ENCODE assay signal across 8 cellular contexts in genomic region chr11:57345555-57346151, GRCh38. TPM values are rescaled to one million over a fixed set of nuclear protein-coding genes. Genes with fewer than 3 reads are reported as not detected.
DNase-seq lines count a peak whose midpoint lies in the region; ATAC-seq and TF ChIP-seq lines count a peak whose summit lies in the region.

No MANE protein-coding gene starts in this region.

- intact Hi-C loops in activated B cell treated with CpG ODN at 0.5 μM for 24 hours (cut with micrococcal nuclease): loop anchor here (1.0 to 5.0 kb wide), 12 partner anchors 61 to 1442 kb away; partner anchors contain the start of genes LPXN, SLC43A3 and ZFP91

- peak; percentile 70 for DNase-seq in SIG-M5 treated with dmso at 0.1 percent for 504 hours (lab: John Stamatoyannopoulos, UW; ENCODE audit: unreplicated experiment)
- no peak for DNase-seq in SIG-M5 (lab: John Stamatoyannopoulos, UW)
- DNase-seq in NCI-H2107 (lab: John Stamatoyannopoulos, UW): peak; percentile 64
- peak; percentile 40 for DNase-seq in activated B cell treated with CpG ODN at 0.5 μM for 24 hours
- peak; percentile 56 for DNase-seq in central memory CD4-positive, alpha-beta T cell
- DNase-seq in left lobe of liver (ENCODE audit: low spot score): peak; percentile 73
- DNase-seq in stimulated activated CD4-positive, alpha-beta T cell treated with anti-CD3 and anti-CD28 coated beads, Interleukin-4, amount 100 ng/mL, for 48 hours (ENCODE audit: low read depth in 2 of 2): peak; percentile 57 to 60

- TF ChIP-seq CTCF in activated B cell treated with CpG ODN at 0.5 μM for 24 hours (IDR thresholded peaks at IDR 0.05): no peak

- POLR2A ChIA-PET in activated B cell treated with CpG ODN at 0.5 μM for 24 hours (lab: Charles Lee): interaction anchor here (0.6 to 1.2 kb wide), 5 partner anchors 10 to 455 kb away, joined by 3 to 6 read pairs (median 3); partner anchors contain the start of gene SSRP1

- no peaks in the 10 kb centered on the region for H3K36me3 Mint-ChIP-seq in activated B cell treated with CpG ODN at 0.5 μM for 24 hours (ENCODE audit: low read depth)

- CTCF ChIA-PET in activated B cell treated with CpG ODN at 0.5 μM for 24 hours (lab: Charles Lee): interaction anchor here (0.6 to 4.0 kb wide), 29 partner anchors 11 to 941 kb away, joined by 3 to 77 read pairs (median 4); partner anchors contain the start of genes RTN4RL2, TNKS1BP1 and YPEL4

- H3K27ac Mint-ChIP-seq in activated B cell treated with CpG ODN at 0.5 μM for 24 hours: no peak overlapping the region

- H3K9me3 Mint-ChIP-seq in activated B cell treated with CpG ODN at 0.5 μM for 24 hours: no peaks in the 10 kb centered on the region

- ATAC-seq in HG02938 (IDR thresholded peaks at IDR 0.05; ENCODE audit: unreplicated experiment): peak; percentile 69
- ATAC-seq in activated B cell treated with CpG ODN at 0.5 μM for 24 hours (ENCODE audit: low read depth): peak; percentile 91
- peak; percentile 89 for ATAC-seq in left lobe of liver

- no peak overlapping the region for H3K4me3 Mint-ChIP-seq in activated B cell treated with CpG ODN at 0.5 μM for 24 hours

- H3K4me1 Mint-ChIP-seq in activated B cell treated with CpG ODN at 0.5 μM for 24 hours: peaks cover 3% of the 10 kb centered on the region

- peaks cover 3% of the 10 kb centered on the region for H3K27me3 Mint-ChIP-seq in activated B cell treated with CpG ODN at 0.5 μM for 24 hours

RNA-seq across cellular contexts. Expression of gene P2RX3, which starts 7.5 kb away (rescaled TPM):
- not detected in 2 replicates for total RNA-seq in activated B cell treated with CpG ODN at 0.5 μM for 24 hours
- 0.50 TPM for total RNA-seq in left lobe of liver

RNA-seq across cellular contexts. Expression of gene SSRP1, which starts 10.0 kb away (rescaled TPM):
- total RNA-seq in activated B cell treated with CpG ODN at 0.5 μM for 24 hours (120 and 127 TPM in 2 replicates), left lobe of liver (24.3 TPM)

RNA-seq across cellular contexts. Expression of gene TNKS1BP1, which starts 20.9 kb away (rescaled TPM):
- 13.9 and 14.3 TPM in 2 replicates for total RNA-seq in activated B cell treated with CpG ODN at 0.5 μM for 24 hours
- total RNA-seq in left lobe of liver: 102 TPM

RNA-seq across cellular contexts. Expression of gene PRG3, which starts 35.3 kb away (rescaled TPM):
- total RNA-seq in activated B cell treated with CpG ODN at 0.5 μM for 24 hours (not detected in 2 replicates), left lobe of liver (not detected)

RNA-seq across cellular contexts. Expression of gene PRG2, which starts 44.8 kb away (rescaled TPM):
- total RNA-seq in activated B cell treated with CpG ODN at 0.5 μM for 24 hours (0.76 and 1.1 TPM in 2 replicates), left lobe of liver (1.6 TPM)
